8 cellular contexts compared by ENCODE assay signal in the genomic region with DNA sequence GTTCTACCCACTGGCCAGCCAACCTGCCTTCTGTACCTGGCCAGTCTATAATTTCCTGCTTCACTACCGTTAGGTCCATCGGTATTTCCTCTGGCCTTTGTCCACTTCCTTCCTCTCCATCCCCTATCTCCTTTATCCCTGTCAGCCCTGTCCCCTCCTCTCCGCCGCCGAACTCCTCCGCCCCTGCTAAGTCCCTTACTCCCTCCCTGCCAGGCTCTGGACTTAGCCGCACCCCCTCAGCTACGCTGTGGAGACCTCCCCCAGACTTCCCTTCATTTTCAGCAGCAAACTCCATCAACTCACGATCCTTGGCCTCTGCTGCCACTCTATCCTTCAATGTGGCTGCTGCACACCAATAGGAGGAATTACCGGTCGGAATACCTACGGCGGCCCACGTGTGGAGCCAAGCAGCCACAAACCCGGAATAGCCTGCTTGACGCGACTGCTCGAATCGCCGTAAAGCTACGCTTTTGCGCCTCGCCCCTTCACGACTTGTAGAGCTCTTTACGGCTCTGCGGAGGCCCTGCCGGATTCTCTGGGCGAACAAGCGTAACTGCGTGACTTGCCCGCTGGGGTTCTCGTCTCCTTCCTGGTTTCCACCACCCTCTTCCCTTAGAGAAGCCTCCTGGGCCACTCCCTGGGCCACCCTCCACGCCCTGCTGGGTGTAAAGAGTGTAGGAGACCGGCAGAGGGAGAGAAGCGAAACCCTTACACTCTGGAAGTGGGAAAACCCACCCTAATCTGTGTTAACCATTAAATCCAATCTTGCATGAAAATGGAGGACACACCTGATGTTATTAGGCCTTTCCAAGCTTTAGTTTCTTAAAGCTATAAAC. TPM values are rescaled to one million over a fixed set of nuclear protein-coding genes. Genes with fewer than 3 reads are reported as not detected.
DNase-seq lines count a peak whose midpoint lies in the region; ATAC-seq, FAIRE-seq and TF ChIP-seq lines count a peak whose summit lies in the region.

A gene with protein sequence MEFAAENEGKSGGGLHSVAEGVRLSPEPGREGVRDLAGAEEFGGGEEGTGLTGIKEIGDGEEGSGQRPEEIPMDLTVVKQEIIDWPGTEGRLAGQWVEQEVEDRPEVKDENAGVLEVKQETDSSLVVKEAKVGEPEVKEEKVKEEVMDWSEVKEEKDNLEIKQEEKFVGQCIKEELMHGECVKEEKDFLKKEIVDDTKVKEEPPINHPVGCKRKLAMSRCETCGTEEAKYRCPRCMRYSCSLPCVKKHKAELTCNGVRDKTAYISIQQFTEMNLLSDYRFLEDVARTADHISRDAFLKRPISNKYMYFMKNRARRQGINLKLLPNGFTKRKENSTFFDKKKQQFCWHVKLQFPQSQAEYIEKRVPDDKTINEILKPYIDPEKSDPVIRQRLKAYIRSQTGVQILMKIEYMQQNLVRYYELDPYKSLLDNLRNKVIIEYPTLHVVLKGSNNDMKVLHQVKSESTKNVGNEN (minus strand): TSS at position 444 of the 836 bp plus-strand sequence. CDS start 149 bp downstream, at position 295.

- peak within 1 kb of the TSS; percentile 73 for H3K9ac ChIP-seq in Loucy (ENCODE audit: low read depth, low read length, poor library complexity, severe bottlenecking)

- no peaks in the 10 kb centered on the region for H3F3A ChIP-seq in Loucy (ENCODE audit: low read depth)

- H3K4me2 ChIP-seq in Loucy (ENCODE audit: low read depth, low read length, poor library complexity, severe bottlenecking) = peak within 1 kb of the TSS; percentile 90

- H2AFZ ChIP-seq in Loucy (ENCODE audit: low read length) = peak within 1 kb of the TSS; percentile 90

- H4K20me1 ChIP-seq in Loucy (ENCODE audit: insufficient read depth, low read length, poor library complexity, severe bottlenecking) = peaks cover 11% of the 10 kb centered on the region

- no peaks in the 10 kb centered on the region for H3K9me3 ChIP-seq in Loucy (ENCODE audit: insufficient read depth, low read depth, low read length)
- no peaks in the 10 kb centered on the region for H3K9me3 ChIP-seq in RWPE2 (ENCODE audit: severe bottlenecking)

- TF ChIP-seq CTCF in Loucy (conservative IDR thresholded peaks at IDR 0.05; ENCODE audit: low read length) (peak; percentile 51), RWPE2 (IDR thresholded peaks at IDR 0.05; ENCODE audit: poor library complexity, severe bottlenecking) (peak; percentile 15), nephron progenitor cell (IDR thresholded peaks at IDR 0.05) (peak; percentile 29)

- peak within 1 kb of the TSS; percentile 56 for H3K27ac ChIP-seq in RWPE2 (ENCODE audit: poor library complexity, severe bottlenecking)

- no peaks in the 10 kb centered on the region for H3K27me3 ChIP-seq in H7 (ENCODE audit: control insufficient read depth, insufficient read depth, low read length)
- H3K27me3 ChIP-seq in Loucy (ENCODE audit: insufficient read depth, low read length, poor library complexity, severe bottlenecking) = peaks cover 4% of the 10 kb centered on the region
- no peaks in the 10 kb centered on the region for H3K27me3 ChIP-seq in RWPE2 (ENCODE audit: insufficient read depth, poor library complexity, severe bottlenecking)

- H3K36me3 ChIP-seq in H7 (replicated peaks; ENCODE audit: control insufficient read depth, insufficient read depth, low read length) (peaks cover 5% of the 10 kb centered on the region), Loucy (ENCODE audit: insufficient read depth, low read length) (0 out of 2 replicates have a peak, but pooled peaks cover 7% of the 10 kb centered on the region), RWPE2 (ENCODE audit: low read depth) (peaks cover 23% of the 10 kb centered on the region)

- H3K4me1 ChIP-seq in Loucy (ENCODE audit: insufficient read depth, low read length, poor library complexity, severe bottlenecking) (peaks cover 33% of the 10 kb centered on the region), RWPE2 (ENCODE audit: insufficient read depth, poor library complexity, severe bottlenecking) (no peaks in the 10 kb centered on the region)

- ATAC-seq in RWPE2 (ENCODE audit: low read depth) = peak; percentile 87
- peak; percentile 96 for ATAC-seq in stimulated activated naive CD8-positive, alpha-beta T cell treated with anti-CD3 and anti-CD28 coated beads, Interleukin-15, amount 100 ng/mL, for 72 hours

- H3K9me3 Mint-ChIP-seq in nephron progenitor cell = peaks cover 13% of the 10 kb centered on the region
- no peaks in the 10 kb centered on the region for H3K9me3 Mint-ChIP-seq in stimulated activated naive CD8-positive, alpha-beta T cell treated with anti-CD3 and anti-CD28 coated beads, Interleukin-15, amount 100 ng/mL, for 72 hours

- no peak within 1 kb of the TSS for H3K27ac Mint-ChIP-seq in nephron progenitor cell
- no peak within 1 kb of the TSS for H3K27ac Mint-ChIP-seq in stimulated activated naive CD8-positive, alpha-beta T cell treated with anti-CD3 and anti-CD28 coated beads, Interleukin-15, amount 100 ng/mL, for 72 hours

- H3K4me3 Mint-ChIP-seq in nephron progenitor cell = no peak within 1 kb of the TSS
- no peak within 1 kb of the TSS for H3K4me3 Mint-ChIP-seq in stimulated activated naive CD8-positive, alpha-beta T cell treated with anti-CD3 and anti-CD28 coated beads, Interleukin-15, amount 100 ng/mL, for 72 hours

- H3K36me3 Mint-ChIP-seq in nephron progenitor cell (ENCODE audit: low read depth) = peaks cover 30% of the 10 kb centered on the region

- FAIRE-seq in G401.6 (lab: Jason Lieb, UNC) = peak; percentile 94

- H3K27me3 Mint-ChIP-seq in nephron progenitor cell (ENCODE audit: low read depth, poor library complexity) = no peaks in the 10 kb centered on the region
- H3K27me3 Mint-ChIP-seq in stimulated activated naive CD8-positive, alpha-beta T cell treated with anti-CD3 and anti-CD28 coated beads, Interleukin-15, amount 100 ng/mL, for 72 hours = no peaks in the 10 kb centered on the region

- H3K4me3 ChIP-seq in H7 (ENCODE audit: insufficient read depth, low read depth, low read length) (peak within 1 kb of the TSS; percentile 65), Loucy (ENCODE audit: low read length, poor library complexity, severe bottlenecking) (peak within 1 kb of the TSS; percentile 82), RWPE2 (ENCODE audit: severe bottlenecking) (peak within 1 kb of the TSS; percentile 68)

- H3K4me1 Mint-ChIP-seq in nephron progenitor cell = no peaks in the 10 kb centered on the region
- H3K4me1 Mint-ChIP-seq in stimulated activated naive CD8-positive, alpha-beta T cell treated with anti-CD3 and anti-CD28 coated beads, Interleukin-15, amount 100 ng/mL, for 72 hours = peaks cover 11% of the 10 kb centered on the region

- H3K9me2 ChIP-seq in Loucy (replicated peaks; ENCODE audit: low read depth, low read length) = no peaks in the 10 kb centered on the region

- DNase-seq in H7 = peak; percentile 54
- DNase-seq in RWPE2 (ENCODE audit: low spot score) = peak; percentile 94
- DNase-seq in activated T-helper 9 cell treated with anti-CD3 and anti-CD28 coated beads, Interleukin-2, amount 50 U/mL, for 16 hours (ENCODE audit: low read depth) = peak; percentile 74
- peak; percentile 95 for DNase-seq in fibroblast of the conjunctiva (ENCODE audit: low read depth)
- peak; percentile 80 for DNase-seq in nephron progenitor cell
- peak; percentile 78 to 90 for DNase-seq in stimulated activated naive CD8-positive, alpha-beta T cell treated with anti-CD3 and anti-CD28 coated beads, Interleukin-15, amount 100 ng/mL, for 72 hours

- peaks cover 46% of the 10 kb centered on the region for H3K79me2 ChIP-seq in Loucy (ENCODE audit: insufficient read depth, low read length)

RNA-seq across cellular contexts. Expression of the gene that starts here (rescaled TPM):
- 6.9 and 13.6 TPM in 2 replicates for total RNA-seq in H7 (2014; rRNA removed; shearing (Covaris generic))

Comparison
In these comparisons a context has a peak if more than half of its experiments do, and no peak if none do; other contexts are left out.
1. Peak in every context shown above with its lines: DNase-seq, ATAC-seq, H3K4me3 ChIP-seq and H3K27ac ChIP-seq.